Comparison of ENCODE assay signal across 14 cellular contexts in genomic region chr7:4730971-4731370, GRCh38.
"Had no signal": no experiment of that assay in that cellular context is flagged by ENCODE, and none has a peak within 500 bp of the region (broad histone marks: within the 10 kb centered on the region; RNA-seq: fewer than 3 reads in every experiment).

No MANE protein-coding gene starts in this region.

- H3K27ac ChIP-seq: adrenal gland, colonic mucosa, parathyroid adenoma, transverse colon had no signal

- H3K4me3 ChIP-seq: adrenal gland, colonic mucosa, heart right ventricle, skin epidermis, transverse colon had no signal

- H3K9me3 Mint-ChIP-seq: activated CD4-positive, alpha-beta memory T cell treated with anti-CD3 and anti-CD28 coated beads, Interleukin-2, amount 10 ng/mL, durations not matched to agents 7 days and 5 days had no signal

- H3K27me3 ChIP-seq: adrenal gland, colonic mucosa, heart right ventricle, transverse colon had no signal

- ATAC-seq: heart right ventricle had no signal

- H3K27me3 Mint-ChIP-seq: activated CD4-positive, alpha-beta memory T cell treated with anti-CD3 and anti-CD28 coated beads, Interleukin-2, amount 10 ng/mL, durations not matched to agents 7 days and 5 days had no signal

- H3K36me3 ChIP-seq: adrenal gland, colonic mucosa, transverse colon had no signal

- H3K4me3 Mint-ChIP-seq: activated CD4-positive, alpha-beta memory T cell treated with anti-CD3 and anti-CD28 coated beads, Interleukin-2, amount 10 ng/mL, durations not matched to agents 7 days and 5 days had no signal

- H3K27ac Mint-ChIP-seq: activated CD4-positive, alpha-beta memory T cell treated with anti-CD3 and anti-CD28 coated beads, Interleukin-2, amount 10 ng/mL, durations not matched to agents 7 days and 5 days had no signal

- H3K4me1 ChIP-seq: colonic mucosa, parathyroid adenoma had no signal

- DNase-seq: activated CD4-positive, alpha-beta memory T cell treated with anti-CD3 and anti-CD28 coated beads, Interleukin-2, amount 10 ng/mL, durations not matched to agents 7 days and 5 days; activated CD4-positive, alpha-beta T cell treated with anti-CD3 and anti-CD28 coated beads for 1 hour; activated effector memory CD4-positive, alpha-beta T cell treated with Interleukin-2 at 50 U/mL for 16 hours; caudate nucleus; colonic mucosa; heart right ventricle; kidney; retina; SW 1271; T-helper 9 cell; transverse colon had no signal

- H3K9me3 ChIP-seq: adrenal gland, colonic mucosa, heart right ventricle, transverse colon had no signal
